In the genomic region with DNA sequence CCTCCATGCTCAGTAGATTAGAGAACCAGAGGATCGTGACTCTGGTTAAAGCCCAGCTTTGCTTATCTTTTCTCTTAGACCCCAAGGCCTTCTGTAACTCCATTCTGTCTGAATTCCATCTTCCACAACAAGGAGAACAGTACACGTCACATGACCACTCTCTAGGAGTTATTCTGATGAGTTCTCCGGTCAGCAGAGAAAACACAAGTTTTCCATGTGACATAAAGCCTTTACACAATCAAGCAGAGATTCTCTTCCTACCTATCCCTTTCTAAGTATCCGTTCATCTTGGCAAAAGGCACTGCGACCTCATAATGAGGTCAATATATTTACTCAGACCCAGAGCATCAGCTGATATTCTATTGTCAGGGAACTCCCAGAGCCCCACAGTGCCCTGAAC, we compare ENCODE assay signal across 1 cellular context.
TF ChIP-seq lines count a peak whose summit lies in the region.

No MANE protein-coding gene starts in this region.

TF ChIP-seq in IMR-90, 13 proteins besides CTCF, POLR2A, EP300 and RAD21:
- TF ChIP-seq MAZ (IDR thresholded peaks at IDR 0.05; ENCODE audit: borderline replicate concordance, low read depth, low read length) (no peak), RFX5 (IDR thresholded peaks at IDR 0.05; ENCODE audit: low read depth, low read length) (no peak), FOS (IDR thresholded peaks at IDR 0.05; ENCODE audit: low read depth, low read length) (no peak), SMC3 (IDR thresholded peaks at IDR 0.05; ENCODE audit: low read depth, low read length) (no peak), BHLHE40 (IDR thresholded peaks at IDR 0.05; ENCODE audit: low read depth, low read length) (no peak), CHD1 (IDR thresholded peaks at IDR 0.05; ENCODE audit: low read depth, low read length) (no peak), MAFK (IDR thresholded peaks at IDR 0.05; ENCODE audit: low read depth, low read length) (no peak), CEBPB (IDR thresholded peaks at IDR 0.05; ENCODE audit: low read depth, low read length) (no peak), NFE2L2 (IDR thresholded peaks at IDR 0.05; ENCODE audit: low read depth, low read length) (no peak), RCOR1 (IDR thresholded peaks at IDR 0.05; ENCODE audit: insufficient replicate concordance, low read length) (no peak), MXI1 (IDR thresholded peaks at IDR 0.05; ENCODE audit: borderline replicate concordance, low read depth, low read length) (no peak)
- TF ChIP-seq, protein P1, sequence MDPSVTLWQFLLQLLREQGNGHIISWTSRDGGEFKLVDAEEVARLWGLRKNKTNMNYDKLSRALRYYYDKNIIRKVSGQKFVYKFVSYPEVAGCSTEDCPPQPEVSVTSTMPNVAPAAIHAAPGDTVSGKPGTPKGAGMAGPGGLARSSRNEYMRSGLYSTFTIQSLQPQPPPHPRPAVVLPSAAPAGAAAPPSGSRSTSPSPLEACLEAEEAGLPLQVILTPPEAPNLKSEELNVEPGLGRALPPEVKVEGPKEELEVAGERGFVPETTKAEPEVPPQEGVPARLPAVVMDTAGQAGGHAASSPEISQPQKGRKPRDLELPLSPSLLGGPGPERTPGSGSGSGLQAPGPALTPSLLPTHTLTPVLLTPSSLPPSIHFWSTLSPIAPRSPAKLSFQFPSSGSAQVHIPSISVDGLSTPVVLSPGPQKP (IDR thresholded peaks at IDR 0.05; ENCODE audit: borderline replicate concordance, low read depth, low read length) = no peak
- TF ChIP-seq, protein P2, sequence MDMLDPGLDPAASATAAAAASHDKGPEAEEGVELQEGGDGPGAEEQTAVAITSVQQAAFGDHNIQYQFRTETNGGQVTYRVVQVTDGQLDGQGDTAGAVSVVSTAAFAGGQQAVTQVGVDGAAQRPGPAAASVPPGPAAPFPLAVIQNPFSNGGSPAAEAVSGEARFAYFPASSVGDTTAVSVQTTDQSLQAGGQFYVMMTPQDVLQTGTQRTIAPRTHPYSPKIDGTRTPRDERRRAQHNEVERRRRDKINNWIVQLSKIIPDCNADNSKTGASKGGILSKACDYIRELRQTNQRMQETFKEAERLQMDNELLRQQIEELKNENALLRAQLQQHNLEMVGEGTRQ (IDR thresholded peaks at IDR 0.05; ENCODE audit: low read depth, low read length) = no peak
